Comparison of ENCODE assay signal across 26 cellular contexts in genomic region chr3:191020730-191021405, GRCh38.
DNase-seq lines count a peak whose midpoint lies in the region; FAIRE-seq and TF ChIP-seq lines count a peak whose summit lies in the region.
"Had no signal": no experiment of that assay in that cellular context is flagged by ENCODE, and none has a peak within 500 bp of the region (broad histone marks: within the 10 kb centered on the region; RNA-seq: fewer than 3 reads in every experiment).

No MANE protein-coding gene starts in this region.

- peak; percentile 31 for DNase-seq in EH (ENCODE audit: low read depth)
- peak; percentile 19 for DNase-seq in NCI-H226
- peak; percentile 71 for DNase-seq in fibroblast of peridontal ligament (ENCODE audit: extremely low read depth)
- peak; percentile 50 for DNase-seq in retinal pigment epithelial cell (ENCODE audit: low read depth)
- no peak for DNase-seq in hippocampal formation (lab: John Stamatoyannopoulos, UW)
- DNase-seq in GM12891 (ENCODE audit: insufficient read length, low spot score), result no peak
- DNase-seq in DMS153 treated with DMSO at 0.1 percent for 48 hours (lab: John Stamatoyannopoulos, UW; ENCODE audit: unreplicated experiment), result no peak
- DNase-seq: activated CD4-positive, alpha-beta T cell treated with anti-CD3 and anti-CD28 coated beads for 36 hours; C1 segment of cervical spinal cord; COR-L47; effector memory CD8-positive, alpha-beta T cell; kidney glomerular epithelial cell; mucosa of descending colon; NCI-H1105; NCI-H187; NCI-H2171; NCI-H510A treated with DMSO at 0.1 percent for 48 hours; stimulated activated naive CD8-positive, alpha-beta T cell treated with anti-CD3 and anti-CD28 coated beads, Interleukin-15, Interleukin-2, amounts not matched to agents 100 U/mL and 50 U/mL, for 24 hours; uterus had no signal

- no peak for FAIRE-seq in GM12891 (lab: Jason Lieb, UNC)
- FAIRE-seq: frontal cortex, G401.6 had no signal

- H3K4me3 ChIP-seq in retinal pigment epithelial cell (ENCODE audit: low read length), result no peak overlapping the region
- H3K4me3 ChIP-seq: cardiac muscle cell, coronary artery, GM23338, lung, mucosa of descending colon, skin epidermis, uterus had no signal

- no peak for TF ChIP-seq CTCF in retinal pigment epithelial cell (conservative IDR thresholded peaks at IDR 0.05; ENCODE audit: low read depth, low read length)

- TF ChIP-seq POLR2A in GM12891 (IDR thresholded peaks at IDR 0.05; ENCODE audit: low read depth, low read length), result no peak

TF ChIP-seq in GM12891, 5 proteins besides CTCF, POLR2A, EP300 and RAD21:
- TF ChIP-seq POU2F2 (IDR thresholded peaks at IDR 0.05; ENCODE audit: low read depth, low read length) (no peak), SPI1 (IDR thresholded peaks at IDR 0.05; ENCODE audit: low read depth, low read length) (no peak), PAX5 (IDR thresholded peaks at IDR 0.05; ENCODE audit: insufficient read depth, low read length, severe bottlenecking) (no peak), POLR2AphosphoS5 (IDR thresholded peaks at IDR 0.05; ENCODE audit: low read depth, low read length) (no peak), TAF1 (IDR thresholded peaks at IDR 0.05; ENCODE audit: low read depth, low read length) (no peak)

Comparison
In these comparisons a context has a peak if more than half of its experiments do, and no peak if none do; other contexts are left out.
1. DNase-seq: peak in EH (single experiment), NCI-H226 (single experiment), fibroblast of peridontal ligament (single experiment) and retinal pigment epithelial cell (single experiment); none in hippocampal formation (0 of 2), GM12891 (single experiment) and DMS153 treated with DMSO at 0.1 percent for 48 hours (single experiment).